In genomic region chr19:40445637-40445944, GRCh38 we compare ENCODE assay signal across 8 cellular contexts. TPM values are rescaled to one million over a fixed set of nuclear protein-coding genes. Genes with fewer than 3 reads are reported as not detected.
DNase-seq lines count a peak whose midpoint lies in the region; ATAC-seq and TF ChIP-seq lines count a peak whose summit lies in the region.
"Had no signal": no experiment of that assay in that cellular context is flagged by ENCODE, and none has a peak within 500 bp of the region (broad histone marks: within the 10 kb centered on the region; RNA-seq: fewer than 3 reads in every experiment).

No MANE protein-coding gene starts in this region.

- H3K4me1 ChIP-seq in CD8-positive, alpha-beta T cell (ENCODE audit: insufficient read depth, low read length) = peaks cover 15% of the 10 kb centered on the region
- H3K4me1 ChIP-seq in naive thymus-derived CD4-positive, alpha-beta T cell (ENCODE audit: control insufficient read depth in 2 of 2, insufficient read depth in 2 of 2, low read length in 2 of 2) = peaks cover 8 to 12% of the 10 kb centered on the region in 2 donors

- H3K4me1 Mint-ChIP-seq in CD8-positive, alpha-beta T cell (ENCODE audit: low read depth) = peaks cover 22% of the 10 kb centered on the region
- H3K4me1 Mint-ChIP-seq in activated CD8-positive, alpha-beta T cell treated with anti-CD3 and anti-CD28 coated beads for 36 hours (ENCODE audit: low read depth) = peaks cover 19% of the 10 kb centered on the region
- peaks cover 14 to 29% (median 21%) of the 10 kb centered on the region in 7 donors for H3K4me1 Mint-ChIP-seq in naive thymus-derived CD4-positive, alpha-beta T cell

- H3K4me3 Mint-ChIP-seq in CD8-positive, alpha-beta T cell = peak overlapping the region; percentile 68
- H3K4me3 Mint-ChIP-seq in activated CD8-positive, alpha-beta T cell treated with anti-CD3 and anti-CD28 coated beads for 36 hours = peak overlapping the region; percentile 20
- H3K4me3 Mint-ChIP-seq in naive thymus-derived CD4-positive, alpha-beta T cell = peak overlapping the region in 9 of 10 donors; percentile 16 to 98 (median 67)

- H3K9me3 Mint-ChIP-seq in CD8-positive, alpha-beta T cell = no peaks in the 10 kb centered on the region
- no peaks in the 10 kb centered on the region for H3K9me3 Mint-ChIP-seq in activated CD8-positive, alpha-beta T cell treated with anti-CD3 and anti-CD28 coated beads for 36 hours
- H3K9me3 Mint-ChIP-seq in naive thymus-derived CD4-positive, alpha-beta T cell = peaks cover 0 to 2% (median 0%) of the 10 kb centered on the region in 11 donors

- CTCF ChIA-PET in CD8-positive, alpha-beta T cell (lab: Charles Lee) = interaction anchor here (0.8 kb wide), 1 partner anchor 140 kb away, joined by 4 read pairs; no protein-coding TSS in a partner anchor
- CTCF ChIA-PET in activated CD8-positive, alpha-beta T cell treated with anti-CD3 and anti-CD28 coated beads for 36 hours (lab: Charles Lee) = interaction anchor here (1.2 to 1.4 kb wide), 3 partner anchors 19 to 140 kb away, joined by 3 to 6 read pairs (median 4); no protein-coding TSS in a partner anchor
- CTCF ChIA-PET in naive thymus-derived CD4-positive, alpha-beta T cell (lab: Charles Lee) = no interaction called here
- CTCF ChIA-PET in HEK293T (lab: Yijun Ruan, JAX) = no interaction called here

- no peaks in the 10 kb centered on the region for H3K27me3 ChIP-seq in CD8-positive, alpha-beta T cell (ENCODE audit: insufficient read depth, low read length)
- no peaks in the 10 kb centered on the region for H3K27me3 ChIP-seq in naive thymus-derived CD4-positive, alpha-beta T cell (ENCODE audit: control insufficient read depth in 2 of 2, insufficient read depth in 2 of 2, low read length in 2 of 2)
- no peaks in the 10 kb centered on the region for H3K27me3 ChIP-seq in brain microvascular endothelial cell (replicated peaks)
- H3K27me3 ChIP-seq: ovary had no signal

- POLR2A ChIA-PET in CD8-positive, alpha-beta T cell (lab: Charles Lee) = interaction anchor here (1.0 kb wide), 1 partner anchor 25 kb away, joined by 3 read pairs; no protein-coding TSS in a partner anchor
- POLR2A ChIA-PET in activated CD8-positive, alpha-beta T cell treated with anti-CD3 and anti-CD28 coated beads for 36 hours (lab: Charles Lee) = no interaction called here
- POLR2A ChIA-PET in naive thymus-derived CD4-positive, alpha-beta T cell (lab: Charles Lee) = interaction anchor here (0.6 kb wide), 1 partner anchor 43 kb away, joined by 3 read pairs; no protein-coding TSS in a partner anchor
- POLR2A ChIA-PET in HEK293T (lab: Yijun Ruan, JAX) = interaction anchor here (1.2 to 4.8 kb wide), 2 partner anchors 9 to 25 kb away, joined by 3 to 57 read pairs; no protein-coding TSS in a partner anchor

- no peaks in the 10 kb centered on the region for H3K9me3 ChIP-seq in CD8-positive, alpha-beta T cell (ENCODE audit: low read length)
- no peaks in the 10 kb centered on the region for H3K9me3 ChIP-seq in naive thymus-derived CD4-positive, alpha-beta T cell (ENCODE audit: control insufficient read depth in 2 of 3, low read length in 3 of 3)
- H3K9me3 ChIP-seq: ovary had no signal

- no peak for DNase-seq in CD8-positive, alpha-beta T cell
- DNase-seq in activated CD8-positive, alpha-beta T cell treated with anti-CD3 and anti-CD28 coated beads for 36 hours = no peak
- no peak for DNase-seq in naive thymus-derived CD4-positive, alpha-beta T cell
- DNase-seq in brain microvascular endothelial cell (no peak), HEK293T (ENCODE audit: extremely low spot score) (no peak), kidney glomerular epithelial cell (lab: John Stamatoyannopoulos, UW) (no peak)
- DNase-seq: SHP77 had no signal

- no peak overlapping the region for H3K27ac Mint-ChIP-seq in CD8-positive, alpha-beta T cell
- H3K27ac Mint-ChIP-seq in activated CD8-positive, alpha-beta T cell treated with anti-CD3 and anti-CD28 coated beads for 36 hours = no peak overlapping the region
- peak overlapping the region in 5 of 9 donors; percentile 12 to 96 (median 29) for H3K27ac Mint-ChIP-seq in naive thymus-derived CD4-positive, alpha-beta T cell

- intact Hi-C loops in CD8-positive, alpha-beta T cell (cut with DNase I, micrococcal nuclease) = loop anchor here in 1 of 2 experiments (2.0 kb wide), 1 partner anchor 159 kb away; no protein-coding TSS in a partner anchor
- intact Hi-C loops in activated CD8-positive, alpha-beta T cell treated with anti-CD3 and anti-CD28 coated beads for 36 hours (cut with micrococcal nuclease) = no loop called here
- intact Hi-C loops in naive thymus-derived CD4-positive, alpha-beta T cell (cut with micrococcal nuclease) = loop anchor here (2.0 to 10.0 kb wide), 5 partner anchors 159 to 1823 kb away; partner anchors contain the start of genes BCKDHA (in 1 of the 2), CIC (in 1 of the 2), EXOSC5 (in 1 of the 2) and PSMC4 (in 1 of the 2)

- no peak for ATAC-seq in CD8-positive, alpha-beta T cell
- ATAC-seq in activated CD8-positive, alpha-beta T cell treated with anti-CD3 and anti-CD28 coated beads for 36 hours = no peak
- no peak for ATAC-seq in naive thymus-derived CD4-positive, alpha-beta T cell

- no peak overlapping the region for H3K27ac ChIP-seq in CD8-positive, alpha-beta T cell (ENCODE audit: low read depth, low read length)
- H3K27ac ChIP-seq in naive thymus-derived CD4-positive, alpha-beta T cell (ENCODE audit: low read depth, low read length) = no peak overlapping the region
- H3K27ac ChIP-seq in brain microvascular endothelial cell = no peak overlapping the region

- in situ Hi-C loops in brain microvascular endothelial cell (cut with HindIII; ENCODE audit: low pct_ligation_motif_present, low sequenced_read_pairs) = no loop called here

- H3K27me3 Mint-ChIP-seq in CD8-positive, alpha-beta T cell (ENCODE audit: low read depth) = no peaks in the 10 kb centered on the region
- no peaks in the 10 kb centered on the region for H3K27me3 Mint-ChIP-seq in activated CD8-positive, alpha-beta T cell treated with anti-CD3 and anti-CD28 coated beads for 36 hours
- no peaks in the 10 kb centered on the region for H3K27me3 Mint-ChIP-seq in naive thymus-derived CD4-positive, alpha-beta T cell

- H3K4me3 ChIP-seq in CD8-positive, alpha-beta T cell (ENCODE audit: low read depth, low read length) = no peak overlapping the region
- no peak overlapping the region for H3K4me3 ChIP-seq in naive thymus-derived CD4-positive, alpha-beta T cell (ENCODE audit: low read length)
- no peak overlapping the region for H3K4me3 ChIP-seq in brain microvascular endothelial cell (ENCODE audit: low read depth, low read length)

- H3K36me3 ChIP-seq in CD8-positive, alpha-beta T cell (ENCODE audit: insufficient read depth, low read length) = peaks cover 10% of the 10 kb centered on the region
- H3K36me3 ChIP-seq in naive thymus-derived CD4-positive, alpha-beta T cell (ENCODE audit: control insufficient read depth in 2 of 3, insufficient read depth in 3 of 3, low read length in 3 of 3) = peaks cover 6 to 20% (median 9%) of the 10 kb centered on the region in 3 experiments
- peaks cover 18% of the 10 kb centered on the region for H3K36me3 ChIP-seq in brain microvascular endothelial cell (replicated peaks)
- H3K36me3 ChIP-seq: ovary had no signal

- no peak for TF ChIP-seq CTCF in CD8-positive, alpha-beta T cell (IDR thresholded peaks at IDR 0.05)
- TF ChIP-seq CTCF in activated CD8-positive, alpha-beta T cell treated with anti-CD3 and anti-CD28 coated beads for 36 hours (IDR thresholded peaks at IDR 0.05) = no peak
- no peak for TF ChIP-seq CTCF in brain microvascular endothelial cell (IDR thresholded peaks at IDR 0.05; ENCODE audit: low read depth, low read length, missing control alignments)

- peaks cover 36% of the 10 kb centered on the region for H3K36me3 Mint-ChIP-seq in CD8-positive, alpha-beta T cell
- H3K36me3 Mint-ChIP-seq in activated CD8-positive, alpha-beta T cell treated with anti-CD3 and anti-CD28 coated beads for 36 hours (ENCODE audit: low read depth) = peaks cover 5% of the 10 kb centered on the region
- peaks cover 0 to 10% (median 4%) of the 10 kb centered on the region in 5 donors for H3K36me3 Mint-ChIP-seq in naive thymus-derived CD4-positive, alpha-beta T cell

TF ChIP-seq in HEK293T, 16 proteins besides CTCF, POLR2A, EP300 and RAD21 (continues in another document):
- TF ChIP-seq L3MBTL2 (conservative IDR thresholded peaks at IDR 0.05) = no peak
- TF ChIP-seq LEF1 (IDR thresholded peaks at IDR 0.05; ENCODE audit: borderline replicate concordance) = no peak
- TF ChIP-seq ARNT (IDR thresholded peaks at IDR 0.05) = no peak
- no peak for TF ChIP-seq SUZ12 (IDR thresholded peaks at IDR 0.05)
- TF ChIP-seq BHLHE40 (IDR thresholded peaks at IDR 0.05; ENCODE audit: borderline replicate concordance) = no peak
- no peak for TF ChIP-seq TARDBP (IDR thresholded peaks at IDR 0.05)
- no peak for TF ChIP-seq FOXA1 (IDR thresholded peaks at IDR 0.05)
- TF ChIP-seq ZNF384 (IDR thresholded peaks at IDR 0.05) = no peak

RNA-seq across cellular contexts. Expression of gene SERTAD3, which starts 1.5 kb away (rescaled TPM):
- 10 to 100 TPM; 27.9 to 33.4 TPM for total RNA-seq in CD8-positive, alpha-beta T cell
- 10 to 100 TPM in 1 of 2 experiments, 1 to 10 TPM in 1; 8.8 to 11.2 TPM for total RNA-seq in activated CD8-positive, alpha-beta T cell treated with anti-CD3 and anti-CD28 coated beads for 36 hours
- total RNA-seq in naive thymus-derived CD4-positive, alpha-beta T cell = 10 to 100 TPM; 15.2 to 44.1 (median 17.8) TPM
- 1 to 10 TPM; 2.7 to 4.4 TPM for polyA plus RNA-seq in naive thymus-derived CD4-positive, alpha-beta T cell

RNA-seq across cellular contexts. Expression of gene SERTAD1, which starts 19.8 kb away (rescaled TPM):
- total RNA-seq in CD8-positive, alpha-beta T cell = 10 to 100 TPM; 36.7 to 38.7 TPM
- total RNA-seq in activated CD8-positive, alpha-beta T cell treated with anti-CD3 and anti-CD28 coated beads for 36 hours = 10 to 100 TPM; 15.5 to 17.2 TPM
- total RNA-seq in naive thymus-derived CD4-positive, alpha-beta T cell = 10 to 100 TPM in 4 of 5 experiments, 1 to 10 TPM in 1; 8.1 to 30.9 (median 13.5) TPM
- polyA plus RNA-seq in naive thymus-derived CD4-positive, alpha-beta T cell = 1 to 10 TPM; 3.3 to 6.9 TPM

RNA-seq across cellular contexts. Expression of gene BLVRB, which starts 20.0 kb away (rescaled TPM):
- 1 to 10 TPM; 5.1 to 6.4 TPM for total RNA-seq in CD8-positive, alpha-beta T cell
- total RNA-seq in activated CD8-positive, alpha-beta T cell treated with anti-CD3 and anti-CD28 coated beads for 36 hours = 10 to 100 TPM; 21.2 to 21.7 TPM
- 10 to 100 TPM; 11.0 to 42.2 (median 13.3) TPM for total RNA-seq in naive thymus-derived CD4-positive, alpha-beta T cell
- 10 to 100 TPM; 27.6 TPM for polyA plus RNA-seq in naive thymus-derived CD4-positive, alpha-beta T cell

RNA-seq across cellular contexts. Expression of gene SPTBN4, which starts 21.2 kb away (rescaled TPM):
- total RNA-seq in CD8-positive, alpha-beta T cell = 1 to 10 TPM in 1 of 2 experiments, under 1 TPM in 1; 0.75 to 1.3 TPM
- total RNA-seq in activated CD8-positive, alpha-beta T cell treated with anti-CD3 and anti-CD28 coated beads for 36 hours = 1 to 10 TPM; 1.3 to 2.3 TPM
- total RNA-seq in naive thymus-derived CD4-positive, alpha-beta T cell = 1 to 10 TPM in 1 of 5 experiments, under 1 TPM in 4; 0.27 to 1.5 (median 0.80) TPM
- under 1 TPM in 1 of 2 donors, not detected in 1; 0.20 TPM for polyA plus RNA-seq in naive thymus-derived CD4-positive, alpha-beta T cell

RNA-seq across cellular contexts. Expression of gene PRX, which starts 32.4 kb away (rescaled TPM):
- total RNA-seq in CD8-positive, alpha-beta T cell = 1 to 10 TPM; 1.1 to 1.4 TPM
- total RNA-seq in activated CD8-positive, alpha-beta T cell treated with anti-CD3 and anti-CD28 coated beads for 36 hours = 1 to 10 TPM; 1.2 TPM
- 1 to 10 TPM in 4 of 5 experiments, under 1 TPM in 1; 0.85 to 4.0 (median 2.6) TPM for total RNA-seq in naive thymus-derived CD4-positive, alpha-beta T cell
- polyA plus RNA-seq in naive thymus-derived CD4-positive, alpha-beta T cell = under 1 TPM; 0.14 to 0.60 TPM

Comparison
In these comparisons a context has a peak if more than half of its experiments do, and no peak if none do; other contexts are left out.
1. H3K27ac Mint-ChIP-seq: peak in naive thymus-derived CD4-positive, alpha-beta T cell (5 of 9); none in CD8-positive, alpha-beta T cell (single experiment) and activated CD8-positive, alpha-beta T cell treated with anti-CD3 and anti-CD28 coated beads for 36 hours (single experiment).
2. CTCF ChIA-PET loops: an anchor here in CD8-positive, alpha-beta T cell (0.8 kb wide) and activated CD8-positive, alpha-beta T cell treated with anti-CD3 and anti-CD28 coated beads for 36 hours (1.2 to 1.4 kb wide); none called in naive thymus-derived CD4-positive, alpha-beta T cell and HEK293T.
3. Peak in every context shown above with its lines, with median percentiles within 50 percentile points of each other: H3K4me3 Mint-ChIP-seq.